In genomic region chr2:113175101-113175628, GRCh38 we compare ENCODE assay signal across 9 cellular contexts. TPM values are rescaled to one million over a fixed set of nuclear protein-coding genes. Genes with fewer than 3 reads are reported as not detected.
DNase-seq lines count a peak whose midpoint lies in the region; ATAC-seq and TF ChIP-seq lines count a peak whose summit lies in the region.
"Had no signal": no experiment of that assay in that cellular context is flagged by ENCODE, and none has a peak within 500 bp of the region (broad histone marks: within the 10 kb centered on the region; RNA-seq: fewer than 3 reads in every experiment).

No MANE protein-coding gene starts in this region.

- POLR2A ChIA-PET in HEK293 (lab: Yijun Ruan, JAX), result no interaction called here

- H3K27ac Mint-ChIP-seq in activated naive CD8-positive, alpha-beta T cell, result peak overlapping the region; percentile 94

- no peaks in the 10 kb centered on the region for H3K4me1 ChIP-seq in HEK293 (ENCODE audit: control insufficient read depth, insufficient read depth, low read length)
- H3K4me1 ChIP-seq in spleen, result peaks cover 46 to 100% (median 71%) of the 10 kb centered on the region in 6 donors

- peaks cover 75% of the 10 kb centered on the region for H3K4me1 Mint-ChIP-seq in activated naive CD8-positive, alpha-beta T cell (ENCODE audit: low read depth)

- H3K36me3 ChIP-seq in HEK293 (ENCODE audit: control insufficient read depth in 2 of 2, insufficient read depth in 1 of 2, low read length in 2 of 2) (no peaks in the 10 kb centered on the region), spleen (peaks cover 0 to 27% (median 0%) of the 10 kb centered on the region in 6 donors), WERI-Rb-1 (no peaks in the 10 kb centered on the region)

- DNase-seq in NCI-H526 treated with DMSO at 0.1 percent for 48 hours (lab: John Stamatoyannopoulos, UW) (peak; percentile 36), spleen (peak; percentile 86), NCI-H2081 (lab: John Stamatoyannopoulos, UW) (no peak), WERI-Rb-1 (no peak), D341Med (ENCODE audit: low spot score) (no peak)

- no peak overlapping the region for H3K27ac ChIP-seq in HEK293 (ENCODE audit: extremely low read depth, low read depth, low read length)
- H3K27ac ChIP-seq in spleen, result peak overlapping the region; percentile 68 to 95 (median 87)
- no peak overlapping the region for H3K27ac ChIP-seq in WERI-Rb-1

- CTCF ChIA-PET in HEK293 (lab: Yijun Ruan, JAX), result interaction anchor here (0.7 to 1.6 kb wide), 3 partner anchors 10 to 27 kb away, joined by 3 to 7 read pairs (median 5); no protein-coding TSS in a partner anchor

- peak; percentile 16 to 29 (median 19) for TF ChIP-seq POLR2A in spleen (IDR thresholded peaks at IDR 0.05)

- H3K4me3 ChIP-seq in HEK293 (ENCODE audit: low read depth, low read length) (no peak overlapping the region), spleen (peak overlapping the region; percentile 53 to 88 (median 62)), WERI-Rb-1 (ENCODE audit: low read depth, low read length) (no peak overlapping the region)

- no peaks in the 10 kb centered on the region for H3K9me3 Mint-ChIP-seq in activated naive CD8-positive, alpha-beta T cell (ENCODE audit: low read depth)

- no peaks in the 10 kb centered on the region for H3K27me3 Mint-ChIP-seq in activated naive CD8-positive, alpha-beta T cell

- TF ChIP-seq CTCF in HEK293 (tag by site-specific recombination; IDR thresholded peaks at IDR 0.05) (no peak), spleen (IDR thresholded peaks at IDR 0.05 in 8 of 11, conservative IDR thresholded peaks at IDR 0.05 in 3 of 11) (peak in 1 of 11 experiments; percentile 5), WERI-Rb-1 (IDR thresholded peaks at IDR 0.05; ENCODE audit: low read depth, low read length) (no peak)

- intact Hi-C loops in spleen (cut with DNase I; ENCODE audit: low total_unique reads), result no loop called here

- peaks cover 15% of the 10 kb centered on the region for H3K36me3 Mint-ChIP-seq in activated naive CD8-positive, alpha-beta T cell

- H3K9me3 ChIP-seq in HEK293 (ENCODE audit: control insufficient read depth, insufficient read depth, low read depth, low read length) (no peaks in the 10 kb centered on the region), spleen (no peaks in the 10 kb centered on the region), WERI-Rb-1 (ENCODE audit: severe bottlenecking) (no peaks in the 10 kb centered on the region)

- WGBS in spleen, 5 donors, result 30 to 44% (median 35%) methylated on average over 8 of the region's 8 CpGs

- peak overlapping the region; percentile 96 for H3K4me3 Mint-ChIP-seq in activated naive CD8-positive, alpha-beta T cell

- ATAC-seq in GM18498 (IDR thresholded peaks at IDR 0.05; ENCODE audit: unreplicated experiment), result peak; percentile 73

- H3K27me3 ChIP-seq in spleen (replicated peaks in 1 of 7) (no peaks in the 10 kb centered on the region), WERI-Rb-1 (ENCODE audit: insufficient read depth, low read depth, severe bottlenecking) (no peaks in the 10 kb centered on the region)

TF ChIP-seq in HEK293, 187 proteins besides CTCF, POLR2A, EP300 and RAD21:
- TF ChIP-seq ZNF768 (tag by site-specific recombination; IDR thresholded peaks at IDR 0.05) (no peak), ZIC2 (tag by site-specific recombination; IDR thresholded peaks at IDR 0.05) (peak; percentile 75), ZBTB26 (tag by site-specific recombination; optimal IDR thresholded peaks at IDR 0.05) (no peak), EGR2 (tag by site-specific recombination; IDR thresholded peaks at IDR 0.05; ENCODE audit: low read depth) (peak; percentile 59; the same call in 1 of the 2 replicates), ZFHX2 (tag by site-specific recombination; conservative IDR thresholded peaks at IDR 0.05) (peak; percentile 51; the same call in 1 of the 2 replicates), ZNF791 (tag by site-specific recombination; IDR thresholded peaks at IDR 0.05) (no peak), KLF1 (tag by site-specific recombination; IDR thresholded peaks at IDR 0.05) (no peak)

RNA-seq across cellular contexts. Expression of gene PSD4, which starts 1.4 kb away (rescaled TPM):
- total RNA-seq in spleen, result 100 to 1,000 TPM in 4 of 7 donors, 10 to 100 TPM in 3; 73.1 to 154 (median 106) TPM
- polyA plus RNA-seq in spleen, result 10 to 100 TPM; 43.9 to 75.8 (median 74.3) TPM

RNA-seq across cellular contexts. Expression of gene IL1RN, which starts 47.8 kb away (rescaled TPM):
- 10 to 100 TPM in 6 of 7 donors, 1 to 10 TPM in 1; 6.3 to 53.9 (median 21.2) TPM for total RNA-seq in spleen
- 10 to 100 TPM in 1 of 3 donors, 1 to 10 TPM in 2; 1.9 to 11.1 (median 5.9) TPM for polyA plus RNA-seq in spleen
- total RNA-seq: fibroblast of lung had no signal

Comparison
In these comparisons a context has a peak if more than half of its experiments do, and no peak if none do; other contexts are left out.
1. H3K27ac ChIP-seq: peak in spleen (8 of 8); none in HEK293 (single experiment) and WERI-Rb-1 (single experiment).
2. H3K4me3 ChIP-seq: peak in spleen (8 of 8); none in HEK293 (single experiment) and WERI-Rb-1 (single experiment).
3. DNase-seq: peak in NCI-H526 treated with DMSO at 0.1 percent for 48 hours (single experiment) and spleen (single experiment); none in NCI-H2081 (0 of 2), WERI-Rb-1 (single experiment) and D341Med (single experiment).